8 cellular contexts compared by ENCODE assay signal in the genomic region with DNA sequence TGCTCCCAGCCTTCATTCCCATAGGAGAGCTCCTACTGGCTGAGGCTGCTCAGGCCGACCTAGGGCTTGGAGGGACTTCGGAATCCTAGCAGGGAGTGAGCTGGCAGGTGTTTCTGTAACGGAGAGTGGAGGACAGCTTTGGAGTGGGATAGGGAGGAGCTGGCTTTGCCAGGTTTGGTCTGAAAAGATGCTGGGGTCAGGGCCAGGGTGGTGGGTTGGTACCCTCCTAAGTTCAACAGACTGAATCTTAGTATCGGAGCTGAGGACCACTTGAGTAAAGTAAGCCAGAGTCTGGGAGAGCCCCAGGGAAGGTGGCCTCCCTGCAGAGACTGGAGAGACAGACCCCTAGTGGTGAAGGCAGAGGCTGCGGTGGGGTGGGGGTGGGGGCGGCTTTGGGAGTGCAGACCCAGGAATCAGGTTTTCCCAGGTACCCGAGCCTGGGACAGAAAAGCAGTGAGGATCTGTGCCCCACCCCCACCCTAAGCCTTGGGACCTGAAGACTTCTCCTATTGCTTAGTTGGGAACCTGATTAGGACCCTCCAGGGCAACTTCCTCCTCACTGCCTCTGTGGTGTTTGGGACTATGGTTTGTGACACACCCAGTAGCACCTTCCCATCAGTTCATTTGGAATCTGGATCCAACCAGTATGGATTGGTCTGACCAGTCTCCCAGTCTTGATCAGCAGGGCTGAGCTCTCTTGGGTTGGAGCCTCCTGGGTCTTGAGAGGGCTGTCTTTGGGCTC. TPM values are rescaled to one million over a fixed set of nuclear protein-coding genes. Genes with fewer than 3 reads are reported as not detected.
DNase-seq lines count a peak whose midpoint lies in the region; ATAC-seq and TF ChIP-seq lines count a peak whose summit lies in the region.

No MANE protein-coding gene starts in this region.

- H3K27ac ChIP-seq in GM23248, result no peak overlapping the region
- H3K27ac ChIP-seq in neuronal stem cell (replicated peaks; ENCODE audit: low read length), result peak overlapping the region; percentile 71

- DNase-seq in CD1c-positive myeloid dendritic cell (ENCODE audit: extremely low spot score) (peak; percentile 28), GM23248 (peak; percentile 37), T-helper 17 cell (no peak), erythroblast (lab: John Stamatoyannopoulos, UW) (peak; percentile 26 to 29), neuronal stem cell (ENCODE audit: low spot score) (no peak), MG63 (no peak), NOMO-1 (lab: John Stamatoyannopoulos, UW; ENCODE audit: unreplicated experiment in 2 of 2) (no peak)

- H2BK15ac ChIP-seq in neuronal stem cell (ENCODE audit: low read length), result no peak overlapping the region

- H3K36me3 Mint-ChIP-seq in T-helper 17 cell (ENCODE audit: low read depth), result no peaks in the 10 kb centered on the region

- peaks cover 9% of the 10 kb centered on the region for H3K79me1 ChIP-seq in neuronal stem cell (ENCODE audit: low read depth, low read length)

- no peak overlapping the region for H4K91ac ChIP-seq in neuronal stem cell (ENCODE audit: low read depth, low read length, poor library complexity)

- H3K4me1 ChIP-seq in GM23248 (ENCODE audit: insufficient read depth) (peaks cover 23% of the 10 kb centered on the region), neuronal stem cell (ENCODE audit: control insufficient read depth in 2 of 2, insufficient read depth in 1 of 2, low read depth in 1 of 2, low read length in 2 of 2) (peaks cover 26 to 27% of the 10 kb centered on the region in 2 donors)

- no peak for ATAC-seq in T-helper 17 cell
- no peak for ATAC-seq in GM21619 (IDR thresholded peaks at IDR 0.05; ENCODE audit: unreplicated experiment)

- no peak overlapping the region for H3K23ac ChIP-seq in neuronal stem cell (ENCODE audit: low read depth, low read length, poor library complexity)

- H3K4me3 ChIP-seq in GM23248, result peak overlapping the region; percentile 50
- peak overlapping the region; percentile 28 to 73 for H3K4me3 ChIP-seq in neuronal stem cell (ENCODE audit: low read length in 2 of 2)
- H3K4me3 ChIP-seq in MG63, result no peak overlapping the region

- no peak overlapping the region for H3K4ac ChIP-seq in neuronal stem cell (ENCODE audit: low read length)

- H2BK120ac ChIP-seq in neuronal stem cell (ENCODE audit: low read depth, low read length), result peak overlapping the region; percentile 25

- in situ Hi-C loops in GM23248 (cut with MboI), result no loop called here

- no peaks in the 10 kb centered on the region for H3K9me3 ChIP-seq in GM23248 (ENCODE audit: low read depth)
- no peaks in the 10 kb centered on the region for H3K9me3 ChIP-seq in T-helper 17 cell (ENCODE audit: control insufficient read depth, low read length, poor library complexity, severe bottlenecking)
- H3K9me3 ChIP-seq in neuronal stem cell (replicated peaks in 1 of 2; ENCODE audit: control insufficient read depth in 2 of 2, insufficient read depth in 1 of 2, low read depth in 1 of 2, low read length in 2 of 2), result peaks cover 0 to 5% of the 10 kb centered on the region in 2 donors
- H3K9me3 ChIP-seq in MG63, result no peaks in the 10 kb centered on the region

- no peaks in the 10 kb centered on the region for H3K9me2 ChIP-seq in GM23248 (ENCODE audit: insufficient read depth)

- peak overlapping the region; percentile 79 for H3K4me2 ChIP-seq in GM23248 (ENCODE audit: unreplicated experiment)
- H3K4me2 ChIP-seq in neuronal stem cell (ENCODE audit: insufficient read depth, low read length, poor library complexity, severe bottlenecking), result peak overlapping the region; percentile 66

- H2BK5ac ChIP-seq in neuronal stem cell (ENCODE audit: low read length), result peak overlapping the region; percentile 33

- no peak overlapping the region for H2AK5ac ChIP-seq in neuronal stem cell (ENCODE audit: low read depth, low read length)

- H3K27ac Mint-ChIP-seq in T-helper 17 cell, result peak overlapping the region; percentile 54

- H3K14ac ChIP-seq in neuronal stem cell (ENCODE audit: low read length), result no peak overlapping the region

- H3K9ac ChIP-seq in GM23248, result peak overlapping the region; percentile 35; the same call in 1 of the 2 replicates
- H3K9ac ChIP-seq in neuronal stem cell (ENCODE audit: low read depth, low read length, poor library complexity), result no peak overlapping the region

- H2AFZ ChIP-seq in GM23248 (peak overlapping the region; percentile 31; the same call in 1 of the 2 replicates), neuronal stem cell (ENCODE audit: low read length) (peak overlapping the region; percentile 48)

- 0 out of 2 replicates have a peak, but pooled peaks cover 9% of the 10 kb centered on the region for H3K79me2 ChIP-seq in GM23248 (ENCODE audit: insufficient read depth)

- H3K36me3 ChIP-seq in GM23248 (ENCODE audit: low read depth) (no peaks in the 10 kb centered on the region), neuronal stem cell (replicated peaks in 1 of 2; ENCODE audit: control insufficient read depth in 2 of 2, insufficient read depth in 2 of 2, low read length in 2 of 2) (peaks cover 0 to 3% of the 10 kb centered on the region in 2 donors), MG63 (no peaks in the 10 kb centered on the region)

- no peak for TF ChIP-seq POLR2A in erythroblast (IDR thresholded peaks at IDR 0.05; ENCODE audit: low read length)

- H3K27me3 ChIP-seq in GM23248 (replicated peaks; ENCODE audit: insufficient read depth) (no peaks in the 10 kb centered on the region), neuronal stem cell (ENCODE audit: control insufficient read depth in 3 of 3, insufficient read depth in 3 of 3, low read depth in 1 of 3, low read length in 3 of 3) (no peaks in the 10 kb centered on the region), MG63 (no peaks in the 10 kb centered on the region)

- H3K18ac ChIP-seq in neuronal stem cell (ENCODE audit: low read length), result peak overlapping the region; percentile 1

- 61 to 63% methylated on average over 7 of the region's 7 CpGs for WGBS in GM23248 (ENCODE audit: low coverage in 1 of 2, low lambda C conversion rate in 2 of 2, missing lambda C conversion rate in 2 of 2), 2 experiments
- WGBS in neuronal stem cell (ENCODE audit: extremely low coverage in 2 of 2, insufficient read length in 2 of 2, insufficient replicate concordance in 1 of 2), 2 donors, result no CpG with 5 or more reads among the region's 7 CpGs

- H2BK12ac ChIP-seq in neuronal stem cell (ENCODE audit: low read length), result no peak overlapping the region

- peak overlapping the region; percentile 96 for H3K4me3 Mint-ChIP-seq in T-helper 17 cell

- no peak overlapping the region for H4K8ac ChIP-seq in neuronal stem cell (ENCODE audit: low read depth, low read length)

- no peaks in the 10 kb centered on the region for H3F3A ChIP-seq in GM23248 (ENCODE audit: insufficient read depth)

- peaks cover 51% of the 10 kb centered on the region for H3K4me1 Mint-ChIP-seq in T-helper 17 cell

- H4K20me1 ChIP-seq in GM23248 (ENCODE audit: insufficient read depth), result no peaks in the 10 kb centered on the region

- H3K27me3 Mint-ChIP-seq in T-helper 17 cell, result no peaks in the 10 kb centered on the region

RNA-seq across cellular contexts. Expression of gene CNNM4, which starts 3.0 kb away (rescaled TPM):
- total RNA-seq in GM23248 (2014; rRNA removed; shearing (Covaris generic)), result 4.8 and 6.1 TPM in 2 replicates
- polyA plus RNA-seq in GM23248 (2016; fragmentation: Nextera tagmentation; extraction: Ambion mirVana), result 2.4 and 2.8 TPM in 2 replicates
- total RNA-seq in T-helper 17 cell, result 1 to 10 TPM; 6.4 to 8.1 TPM
- polyA plus RNA-seq in neuronal stem cell (2013, experiment 1 of 2), result 20.5 TPM
- 22.0 TPM for polyA plus RNA-seq in neuronal stem cell (2013, experiment 2 of 2)
- 1.8 and 3.9 TPM in 2 replicates for total RNA-seq in MG63 (2014; rRNA removed; shearing (Covaris generic); ENCODE audit: low replicate concordance)

RNA-seq across cellular contexts. Expression of gene LMAN2L, which starts 23.8 kb away (rescaled TPM):
- total RNA-seq in GM23248 (2014; rRNA removed; shearing (Covaris generic)), result 24.6 and 29.5 TPM in 2 replicates
- 22.3 and 25.5 TPM in 2 replicates for polyA plus RNA-seq in GM23248 (2016; fragmentation: Nextera tagmentation; extraction: Ambion mirVana)
- 1 to 10 TPM; 3.6 to 7.1 TPM for total RNA-seq in T-helper 17 cell
- polyA plus RNA-seq in neuronal stem cell (2013, experiment 1 of 2), result 17.6 TPM
- polyA plus RNA-seq in neuronal stem cell (2013, experiment 2 of 2), result 18.5 TPM
- 28.5 and 32.0 TPM in 2 replicates for total RNA-seq in MG63 (2014; rRNA removed; shearing (Covaris generic); ENCODE audit: low replicate concordance)

RNA-seq across cellular contexts. Expression of gene CNNM3, which starts 52.4 kb away (rescaled TPM):
- total RNA-seq in GM23248 (2014; rRNA removed; shearing (Covaris generic)), result 5.0 and 5.2 TPM in 2 replicates
- polyA plus RNA-seq in GM23248 (2016; fragmentation: Nextera tagmentation; extraction: Ambion mirVana), result 0.94 and 0.98 TPM in 2 replicates
- 10 to 100 TPM; 30.8 to 39.5 TPM for total RNA-seq in T-helper 17 cell
- 13.3 TPM for polyA plus RNA-seq in neuronal stem cell (2013, experiment 1 of 2)
- 13.5 TPM for polyA plus RNA-seq in neuronal stem cell (2013, experiment 2 of 2)
- total RNA-seq in MG63 (2014; rRNA removed; shearing (Covaris generic); ENCODE audit: low replicate concordance), result 7.1 and 8.5 TPM in 2 replicates

Comparison
In these comparisons a context has a peak if more than half of its experiments do, and no peak if none do; other contexts are left out.
1. DNase-seq: peak in CD1c-positive myeloid dendritic cell (single experiment), GM23248 (single experiment) and erythroblast (2 of 2); none in T-helper 17 cell (0 of 3), neuronal stem cell (single experiment), MG63 (single experiment) and NOMO-1 (0 of 2).